Comparison of ENCODE assay signal across 12 cellular contexts in the genomic region with DNA sequence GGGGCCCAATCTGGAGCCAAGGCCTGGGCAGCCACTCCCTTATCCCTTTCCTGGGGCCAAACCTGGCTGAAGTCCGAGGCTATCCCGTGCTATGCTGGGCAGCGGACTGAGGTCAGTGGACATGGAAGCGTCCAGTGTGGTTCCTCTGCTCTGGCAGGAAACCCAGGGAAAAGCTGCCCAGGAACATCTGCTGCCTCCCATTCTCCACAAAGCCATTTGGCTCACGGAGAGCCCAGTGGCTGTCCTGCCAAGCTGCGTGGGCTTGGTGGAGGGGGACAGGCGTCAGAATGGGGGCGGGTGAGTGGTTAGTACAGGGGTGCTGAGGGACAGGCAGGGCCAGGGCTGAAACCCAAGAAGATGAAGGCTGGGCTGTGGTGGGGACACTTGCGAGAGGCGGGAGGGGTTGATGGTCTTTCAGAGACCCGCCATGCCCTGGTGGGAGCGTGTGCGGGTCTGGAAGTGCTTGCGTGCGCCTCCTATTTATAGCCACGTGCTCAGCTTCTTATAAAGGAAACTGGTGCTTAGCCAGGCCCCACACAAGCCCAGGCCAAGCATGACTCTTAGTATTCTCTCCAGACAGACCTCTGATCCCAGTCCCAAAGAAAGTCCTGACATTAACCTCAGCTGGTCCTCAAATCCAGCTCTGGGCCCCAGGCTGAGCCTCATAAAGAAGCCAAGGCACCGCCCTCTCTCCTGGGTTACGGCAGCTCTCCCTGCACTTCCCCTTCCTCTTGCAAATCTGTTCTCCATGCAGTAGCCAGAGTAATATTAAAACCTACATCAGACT. TPM values are rescaled to one million over a fixed set of nuclear protein-coding genes. Genes with fewer than 3 reads are reported as not detected.
DNase-seq lines count a peak whose midpoint lies in the region; ATAC-seq and TF ChIP-seq lines count a peak whose summit lies in the region.
"Had no signal": no experiment of that assay in that cellular context is flagged by ENCODE, and none has a peak within 500 bp of the region (broad histone marks: within the 10 kb centered on the region; RNA-seq: fewer than 3 reads in every experiment).

No MANE protein-coding gene starts in this region.

- H3K4me1 Mint-ChIP-seq in MCF 10A (ENCODE audit: insufficient read depth, unreplicated experiment): peaks cover 13% of the 10 kb centered on the region
- H3K4me1 Mint-ChIP-seq: central memory CD8-positive, alpha-beta T cell had no signal

- no peaks in the 10 kb centered on the region for H3K4me1 ChIP-seq in mammary epithelial cell (ENCODE audit: insufficient read depth, low read length)

- H3K27ac ChIP-seq in mammary epithelial cell (ENCODE audit: insufficient read depth, low read depth, low read length): no peak overlapping the region

- no peak overlapping the region for H3K4me3 ChIP-seq in mammary epithelial cell (replicated peaks in 1 of 3; ENCODE audit: insufficient read depth in 1 of 3, low read depth in 2 of 3, low read length in 3 of 3)
- H3K4me3 ChIP-seq: GM23338 had no signal

- no peaks in the 10 kb centered on the region for H3K36me3 Mint-ChIP-seq in MCF 10A (ENCODE audit: insufficient read depth, unreplicated experiment)
- H3K36me3 Mint-ChIP-seq: memory B cell had no signal

- dilution Hi-C loops in mammary epithelial cell (cut with HindIII; ENCODE audit: low sequenced_read_pairs): no loop called here

- no peak overlapping the region for H2AFZ ChIP-seq in mammary epithelial cell (ENCODE audit: low read depth, low read length)
- H2AFZ ChIP-seq: GM23338 had no signal

- ATAC-seq in HG03354 (IDR thresholded peaks at IDR 0.05; ENCODE audit: poor library complexity, severe bottlenecking, unreplicated experiment) (no peak), HG03135 (IDR thresholded peaks at IDR 0.05; ENCODE audit: unreplicated experiment) (no peak)
- ATAC-seq: GM23338 had no signal

- TF ChIP-seq CTCF in MCF 10A (IDR thresholded peaks at IDR 0.05; ENCODE audit: unreplicated experiment) (no peak), mammary epithelial cell (conservative IDR thresholded peaks at IDR 0.05 in 1 of 2, IDR thresholded peaks at IDR 0.05 in 1 of 2; ENCODE audit: extremely low read depth in 1 of 2, insufficient read depth in 1 of 2, low read depth in 1 of 2, low read length in 2 of 2) (no peak)

- no peaks in the 10 kb centered on the region for H3K27me3 Mint-ChIP-seq in MCF 10A (ENCODE audit: insufficient read depth, unreplicated experiment)

- no peaks in the 10 kb centered on the region for H4K20me1 ChIP-seq in mammary epithelial cell (ENCODE audit: insufficient read depth, low read length)

- no peaks in the 10 kb centered on the region for H3K9me3 Mint-ChIP-seq in MCF 10A (ENCODE audit: unreplicated experiment)
- H3K9me3 Mint-ChIP-seq: central memory CD8-positive, alpha-beta T cell; GM23338; memory B cell had no signal

- DNase-seq in MCF 10A (ENCODE audit: unreplicated experiment): no peak
- DNase-seq in mammary epithelial cell: no peak
- DNase-seq in head of caudate nucleus: peak; percentile 12 to 86 (median 58)
- DNase-seq in occipital lobe (lab: John Stamatoyannopoulos, UW): peak; percentile 84
- no peak for DNase-seq in epidermal melanocyte (ENCODE audit: insufficient read length, low spot score)
- DNase-seq in EL: no peak
- DNase-seq: activated CD4-positive, alpha-beta T cell treated with anti-CD3 and anti-CD28 coated beads for 48 hours had no signal

- H3K4me3 Mint-ChIP-seq in MCF 10A (ENCODE audit: unreplicated experiment): no peak overlapping the region
- H3K4me3 Mint-ChIP-seq: central memory CD8-positive, alpha-beta T cell; GM23338; memory B cell had no signal

- intact Hi-C loops in MCF 10A (cut with micrococcal nuclease): no loop called here
- intact Hi-C loops in mammary epithelial cell (cut with micrococcal nuclease): no loop called here
- intact Hi-C loops in head of caudate nucleus (cut with DNase I): no loop called here

- CTCF ChIA-PET in MCF 10A (lab: Yijun Ruan, JAX) (interaction anchor here (0.5 to 1.0 kb wide), 4 partner anchors 18 to 270 kb away, joined by 3 to 4 read pairs (median 3); no protein-coding TSS in a partner anchor), mammary epithelial cell (lab: Charles Lee; ENCODE audit: low non-redundant PET) (no interaction called here)

- POLR2A ChIA-PET in MCF 10A (lab: Yijun Ruan, JAX): no interaction called here

- WGBS in mammary epithelial cell (ENCODE audit: low coverage, missing lambda C conversion rate): 93% methylated on average over 7 of the region's 18 CpGs

- peak overlapping the region; percentile 25 for H3K27ac Mint-ChIP-seq in MCF 10A (ENCODE audit: low read depth, unreplicated experiment)
- H3K27ac Mint-ChIP-seq: GM23338, memory B cell had no signal

- BruUV-seq in MCF 10A (replicated peaks; lab: Mats Ljungman, UMichigan) (no TSS peak), mammary epithelial cell (replicated peaks; lab: Mats Ljungman, UMichigan) (no TSS peak)

- no peaks in the 10 kb centered on the region for H3K27me3 ChIP-seq in mammary epithelial cell (ENCODE audit: insufficient read depth, low read length)

- no peak overlapping the region for H3K4me2 ChIP-seq in mammary epithelial cell (ENCODE audit: insufficient read depth, low read depth, low read length)
- H3K4me2 ChIP-seq: GM23338 had no signal

- H3K9me3 ChIP-seq in mammary epithelial cell (replicated peaks; ENCODE audit: insufficient read depth, low read length): no peaks in the 10 kb centered on the region

- H3K36me3 ChIP-seq in mammary epithelial cell (ENCODE audit: insufficient read depth, low read length): no peaks in the 10 kb centered on the region

- in situ Hi-C loops in mammary epithelial cell (cut with MboI; ENCODE audit: low sequenced_read_pairs in 2 of 2): no loop called here

- H3K79me2 ChIP-seq in mammary epithelial cell (ENCODE audit: insufficient read depth, low read length): no peaks in the 10 kb centered on the region

- H3K9ac ChIP-seq in mammary epithelial cell (ENCODE audit: insufficient read depth, low read length): no peak overlapping the region

RNA-seq across cellular contexts. Expression of a gene that starts 9.4 kb away (rescaled TPM):
- total RNA-seq in MCF 10A (2022) (not detected in 2 replicates), mammary epithelial cell (not detected), occipital lobe (0.62 TPM)
- polyA plus RNA-seq in mammary epithelial cell: not detected
- not detected for polyA minus RNA-seq in mammary epithelial cell
- total RNA-seq: GM23338 had no signal
- polyA plus RNA-seq: GM23338 had no signal

RNA-seq across cellular contexts. Expression of a gene that starts 13.9 kb away (rescaled TPM):
- total RNA-seq in MCF 10A (2022) (not detected in 2 replicates), mammary epithelial cell (not detected), occipital lobe (not detected)
- not detected for polyA plus RNA-seq in mammary epithelial cell
- not detected for polyA minus RNA-seq in mammary epithelial cell
- total RNA-seq: GM23338 had no signal
- polyA plus RNA-seq: GM23338 had no signal

RNA-seq across cellular contexts. Expression of a gene that starts 24.8 kb away (rescaled TPM):
- 0.07 and 0.63 TPM in 2 replicates for total RNA-seq in MCF 10A (2022)
- total RNA-seq in mammary epithelial cell: 1 to 10 TPM in 1 of 2 donors, not detected in 1; 1.5 TPM
- 0.25 TPM for polyA plus RNA-seq in mammary epithelial cell
- polyA minus RNA-seq in mammary epithelial cell: not detected
- 13.7 TPM for total RNA-seq in occipital lobe

Comparison
In these comparisons a context has a peak if more than half of its experiments do, and no peak if none do; other contexts are left out.
1. DNase-seq: peak in head of caudate nucleus (42 of 42) and occipital lobe (single experiment); none in MCF 10A (single experiment), mammary epithelial cell (single experiment), epidermal melanocyte (single experiment) and EL (single experiment).